25 cellular contexts compared by ENCODE assay signal in genomic region chr20:2408111-2408510, GRCh38. TPM values are rescaled to one million over a fixed set of nuclear protein-coding genes. Genes with fewer than 3 reads are reported as not detected.
DNase-seq lines count a peak whose midpoint lies in the region; FAIRE-seq and TF ChIP-seq lines count a peak whose summit lies in the region.
"Had no signal": no experiment of that assay in that cellular context is flagged by ENCODE, and none has a peak within 500 bp of the region (broad histone marks: within the 10 kb centered on the region; RNA-seq: fewer than 3 reads in every experiment).

No MANE protein-coding gene starts in this region.

- intact Hi-C loops in esophagus muscularis mucosa (cut with DNase I) = no loop called here

- H3K9me3 Mint-ChIP-seq in osteocyte (ENCODE audit: unreplicated experiment) = no peaks in the 10 kb centered on the region
- H3K9me3 Mint-ChIP-seq: CD8-positive, alpha-beta T cell had no signal

- H3K27ac ChIP-seq in esophagus muscularis mucosa (replicated peaks in 1 of 4) = no peak overlapping the region
- H3K27ac ChIP-seq: A549, BLaER1, C4-2B, GM23248 had no signal

- H3K9me3 ChIP-seq in esophagus muscularis mucosa = peaks cover 0 to 14% (median 13%) of the 10 kb centered on the region in 4 donors

- FAIRE-seq in bronchial epithelial cell (lab: Jason Lieb, UNC) = no peak
- FAIRE-seq: A549, GM12878, GM19239 had no signal

- WGBS in esophagus muscularis mucosa = 88% methylated on average over 1 of the region's 1 CpG

- H3K4me3 ChIP-seq in bronchial epithelial cell (ENCODE audit: low read depth, low read length) (no peak overlapping the region), esophagus muscularis mucosa (no peak overlapping the region)
- H3K4me3 ChIP-seq: A549, BLaER1, GM12878, GM23248 had no signal

- peak; percentile 2 for DNase-seq in AG20443 (ENCODE audit: low spot score)
- peak; percentile 7 for DNase-seq in bronchial epithelial cell (ENCODE audit: low read depth)
- DNase-seq in esophagus muscularis mucosa (ENCODE audit: extremely low spot score) = peak; percentile 80
- peak; percentile 51 for DNase-seq in osteocyte (ENCODE audit: extremely low spot score, unreplicated experiment)
- DNase-seq in central memory CD4-positive, alpha-beta T cell = no peak
- no peak for DNase-seq in NCI-H187 treated with DMSO at 0.1 percent for 48 hours (lab: John Stamatoyannopoulos, UW)
- no peak for DNase-seq in hepatic stellate cell (ENCODE audit: low spot score)
- DNase-seq: 8988T; ACHN; Caco-2; CD4-positive, CD25-positive, alpha-beta regulatory T cell; CD8-positive, alpha-beta T cell; DMS153; DMS79; EL; GDM1; GM23248; H9 had no signal

- TF ChIP-seq POLR2A in esophagus muscularis mucosa (IDR thresholded peaks at IDR 0.05; ENCODE audit: low read depth) = no peak

- TF ChIP-seq CTCF in bronchial epithelial cell (IDR thresholded peaks at IDR 0.05; ENCODE audit: insufficient read depth, low read length, severe bottlenecking) = no peak
- TF ChIP-seq CTCF in esophagus muscularis mucosa (IDR thresholded peaks at IDR 0.05) = no peak
- TF ChIP-seq CTCF in osteocyte (IDR thresholded peaks at IDR 0.05) = no peak

- no peak overlapping the region for H3K4me3 Mint-ChIP-seq in osteocyte (ENCODE audit: unreplicated experiment)
- H3K4me3 Mint-ChIP-seq: B cell; CD4-positive, CD25-positive, alpha-beta regulatory T cell; CD8-positive, alpha-beta T cell; H9 had no signal

- no peaks in the 10 kb centered on the region for H3K27me3 ChIP-seq in bronchial epithelial cell (ENCODE audit: control insufficient read depth, insufficient read depth, low read length)
- H3K27me3 ChIP-seq in esophagus muscularis mucosa = peaks cover 0 to 13% (median 2%) of the 10 kb centered on the region in 4 donors
- H3K27me3 ChIP-seq: BLaER1 had no signal

- no peaks in the 10 kb centered on the region for H3K36me3 Mint-ChIP-seq in osteocyte (ENCODE audit: unreplicated experiment)
- H3K36me3 Mint-ChIP-seq: CD4-positive, CD25-positive, alpha-beta regulatory T cell; CD8-positive, alpha-beta T cell had no signal

- H3K27me3 Mint-ChIP-seq in osteocyte (ENCODE audit: unreplicated experiment) = peaks cover 9% of the 10 kb centered on the region

- no peaks in the 10 kb centered on the region for H3K4me1 Mint-ChIP-seq in osteocyte (ENCODE audit: unreplicated experiment)
- H3K4me1 Mint-ChIP-seq: B cell; CD4-positive, CD25-positive, alpha-beta regulatory T cell had no signal

- no peaks in the 10 kb centered on the region for H3K4me1 ChIP-seq in esophagus muscularis mucosa
- H3K4me1 ChIP-seq: A549, BLaER1, Caco-2 had no signal

- no peak overlapping the region for H3K27ac Mint-ChIP-seq in osteocyte (ENCODE audit: unreplicated experiment)
- H3K27ac Mint-ChIP-seq: B cell; CD4-positive, CD25-positive, alpha-beta regulatory T cell; CD8-positive, alpha-beta T cell; H9 had no signal

- no peaks in the 10 kb centered on the region for H3K36me3 ChIP-seq in bronchial epithelial cell (ENCODE audit: control insufficient read depth, insufficient read depth, low read length)
- H3K36me3 ChIP-seq in esophagus muscularis mucosa = no peaks in the 10 kb centered on the region
- H3K36me3 ChIP-seq: BLaER1 had no signal

- no peak for TF ChIP-seq EP300 in esophagus muscularis mucosa (IDR thresholded peaks at IDR 0.05)

RNA-seq across cellular contexts. Expression of gene TGM6, which starts 27.4 kb away (rescaled TPM):
- not detected in 2 replicates for total RNA-seq in bronchial epithelial cell
- not detected for total RNA-seq in esophagus muscularis mucosa
- total RNA-seq in osteocyte = not detected in 2 replicates
- total RNA-seq: B cell; Caco-2; CD4-positive, CD25-positive, alpha-beta regulatory T cell; CD8-positive, alpha-beta T cell; GM12878; GM23248; H4; H9 had no signal

Comparison
In these comparisons a context has a peak if more than half of its experiments do, and no peak if none do; other contexts are left out.
1. DNase-seq: peak in AG20443 (single experiment), bronchial epithelial cell (single experiment), esophagus muscularis mucosa (single experiment) and osteocyte (single experiment); none in central memory CD4-positive, alpha-beta T cell (single experiment), NCI-H187 treated with DMSO at 0.1 percent for 48 hours (single experiment) and hepatic stellate cell (single experiment).